Comparison of ENCODE assay signal across 1 cellular context in the genomic region with DNA sequence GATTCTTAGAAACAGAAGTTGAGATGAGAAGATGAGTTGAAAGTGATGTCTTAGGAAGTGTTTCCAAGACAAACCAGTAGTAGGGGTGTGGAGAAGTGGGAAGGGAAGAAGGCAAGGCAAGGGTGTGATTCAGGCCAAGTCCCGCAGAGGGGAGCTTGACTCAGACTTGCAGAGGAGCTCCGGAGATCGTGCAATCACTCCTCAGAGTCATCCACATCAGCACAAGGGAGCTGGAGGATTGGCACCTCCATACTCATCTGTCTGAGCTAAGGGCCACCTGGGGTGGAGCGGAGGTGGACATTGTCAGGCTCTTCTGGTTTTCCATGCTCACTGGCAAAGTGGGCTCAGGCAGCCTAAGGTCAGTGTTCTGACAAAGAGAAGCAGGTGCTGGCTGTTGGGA.
TF ChIP-seq lines count a peak whose summit lies in the region.

No MANE protein-coding gene starts in this region.

TF ChIP-seq in K562, 482 proteins besides CTCF, POLR2A, EP300 and RAD21:
- TF ChIP-seq ETS1 (conservative IDR thresholded peaks at IDR 0.05; ENCODE audit: control insufficient read depth, low read depth, low read length) (no peak), CREB1 (IDR thresholded peaks at IDR 0.05) (no peak), CREB1 (CRISPR knock-in tag; IDR thresholded peaks at IDR 0.05) (no peak), SIN3A (IDR thresholded peaks at IDR 0.05; ENCODE audit: borderline replicate concordance in 2 of 2, control insufficient read depth in 1 of 2, low read depth in 2 of 2, low read length in 2 of 2) (no peak), MCM2 (IDR thresholded peaks at IDR 0.05; ENCODE audit: low read depth) (no peak), NR4A1 (CRISPR knock-in tag; IDR thresholded peaks at IDR 0.05) (no peak), NR4A1 (tag; IDR thresholded peaks at IDR 0.05) (no peak), NEUROD1 (IDR thresholded peaks at IDR 0.05; ENCODE audit: borderline replicate concordance, low read depth, low read length, partially characterized antibody) (no peak), ZNF583 (CRISPR knock-in tag; IDR thresholded peaks at IDR 0.05) (no peak), SNIP1 (IDR thresholded peaks at IDR 0.05; ENCODE audit: low read depth) (no peak), SIRT6 (IDR thresholded peaks at IDR 0.05; ENCODE audit: low read depth, low read length) (no peak), RNF219 (CRISPR knock-in tag; IDR thresholded peaks at IDR 0.05) (no peak), ZNF780A (CRISPR knock-in tag; IDR thresholded peaks at IDR 0.05) (no peak), SMARCB1 (IDR thresholded peaks at IDR 0.05; ENCODE audit: insufficient read length, low read depth) (no peak), SNRNP70 (optimal IDR thresholded peaks at IDR 0.05; ENCODE audit: low read depth, low read length) (no peak)
- TF ChIP-seq, protein P1, sequence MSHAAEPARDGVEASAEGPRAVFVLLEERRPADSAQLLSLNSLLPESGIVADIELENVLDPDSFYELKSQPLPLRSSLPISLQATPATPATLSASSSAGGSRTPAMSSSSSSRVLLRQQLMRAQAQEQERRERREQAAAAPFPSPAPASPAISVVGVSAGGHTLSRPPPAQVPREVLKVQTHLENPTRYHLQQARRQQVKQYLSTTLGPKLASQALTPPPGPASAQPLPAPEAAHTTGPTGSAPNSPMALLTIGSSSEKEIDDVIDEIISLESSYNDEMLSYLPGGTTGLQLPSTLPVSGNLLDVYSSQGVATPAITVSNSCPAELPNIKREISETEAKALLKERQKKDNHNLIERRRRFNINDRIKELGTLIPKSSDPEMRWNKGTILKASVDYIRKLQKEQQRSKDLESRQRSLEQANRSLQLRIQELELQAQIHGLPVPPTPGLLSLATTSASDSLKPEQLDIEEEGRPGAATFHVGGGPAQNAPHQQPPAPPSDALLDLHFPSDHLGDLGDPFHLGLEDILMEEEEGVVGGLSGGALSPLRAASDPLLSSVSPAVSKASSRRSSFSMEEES (CRISPR knock-in tag; IDR thresholded peaks at IDR 0.05): no peak
- TF ChIP-seq, protein P2, sequence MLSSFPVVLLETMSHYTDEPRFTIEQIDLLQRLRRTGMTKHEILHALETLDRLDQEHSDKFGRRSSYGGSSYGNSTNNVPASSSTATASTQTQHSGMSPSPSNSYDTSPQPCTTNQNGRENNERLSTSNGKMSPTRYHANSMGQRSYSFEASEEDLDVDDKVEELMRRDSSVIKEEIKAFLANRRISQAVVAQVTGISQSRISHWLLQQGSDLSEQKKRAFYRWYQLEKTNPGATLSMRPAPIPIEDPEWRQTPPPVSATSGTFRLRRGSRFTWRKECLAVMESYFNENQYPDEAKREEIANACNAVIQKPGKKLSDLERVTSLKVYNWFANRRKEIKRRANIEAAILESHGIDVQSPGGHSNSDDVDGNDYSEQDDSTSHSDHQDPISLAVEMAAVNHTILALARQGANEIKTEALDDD (IDR thresholded peaks at IDR 0.05): no peak
